In genomic region chr22:20979243-20979809, GRCh38 we compare ENCODE assay signal across 8 cellular contexts. TPM values are rescaled to one million over a fixed set of nuclear protein-coding genes. Genes with fewer than 3 reads are reported as not detected.
DNase-seq lines count a peak whose midpoint lies in the region; ATAC-seq, FAIRE-seq and TF ChIP-seq lines count a peak whose summit lies in the region.

No MANE protein-coding gene starts in this region.

- peak; percentile 75 for ATAC-seq in mucosa of descending colon
- no peak for ATAC-seq in HG02798 (IDR thresholded peaks at IDR 0.05; ENCODE audit: poor library complexity, unreplicated experiment)

- DNase-seq in GM12865 (ENCODE audit: low read depth) (peak; percentile 83), H1 (ENCODE audit: low read depth in 1 of 2, low spot score in 2 of 2) (peak; percentile 90 to 92), mucosa of descending colon (peak; percentile 86 to 90 (median 89)), cerebellum (ENCODE audit: low spot score) (no peak), A172 (ENCODE audit: low spot score) (no peak)
- peak; percentile 81 for DNase-seq in activated CD8-positive, alpha-beta memory T cell treated with anti-CD3 and anti-CD28 coated beads for 24 hours
- DNase-seq in stimulated activated CD8-positive, alpha-beta memory T cell treated with anti-CD3 and anti-CD28 coated beads, Interleukin-4, amount 100 ng/mL, for 48 hours = peak; percentile 77

- TF ChIP-seq RAD21 in H1 (IDR thresholded peaks at IDR 0.05 in 1 of 2, conservative IDR thresholded peaks at IDR 0.05 in 1 of 2; ENCODE audit: low read depth in 2 of 2, low read length in 2 of 2) = no peak

- peaks cover 0 to 14% (median 7%) of the 10 kb centered on the region in 4 experiments; a peak in 5 of 7 replicates for H3K27me3 ChIP-seq in H1 (replicated peaks in 1 of 4; ENCODE audit: control insufficient read depth in 3 of 4, extremely low read depth in 1 of 4, insufficient read depth in 3 of 4, low read length in 3 of 4)

- no peaks in the 10 kb centered on the region for H3K79me1 ChIP-seq in H1 (ENCODE audit: low read depth, low read length)

- H4K20me1 ChIP-seq in H1 (replicated peaks in 1 of 2; ENCODE audit: control insufficient read depth in 1 of 2, insufficient read depth in 2 of 2, low read length in 2 of 2) = peaks cover 0 to 1% of the 10 kb centered on the region in 2 experiments

- peak in 1 of 2 experiments; percentile 24; a peak in 1 of 3 replicates for TF ChIP-seq POLR2A in H1 (IDR thresholded peaks at IDR 0.05; ENCODE audit: control extremely low read depth in 1 of 2, low read depth in 2 of 2, low read length in 2 of 2)

- peak overlapping the region; percentile 98 for H4K8ac ChIP-seq in H1 (ENCODE audit: extremely low read depth, insufficient read depth, low read length)

- H2BK120ac ChIP-seq in H1 (replicated peaks; ENCODE audit: low read depth, low read length) = no peak overlapping the region

- H2BK15ac ChIP-seq in H1 (ENCODE audit: low read length) = peak overlapping the region; percentile 100

- no peaks in the 10 kb centered on the region for H3K79me2 ChIP-seq in H1 (ENCODE audit: control insufficient read depth in 1 of 2, insufficient read depth in 2 of 2, low read length in 2 of 2)

- no peak overlapping the region for H2AK5ac ChIP-seq in H1 (ENCODE audit: low read depth, low read length)

- peak; percentile 28 for FAIRE-seq in H1 (lab: Jason Lieb, UNC)

- POLR2A ChIA-PET in H1 (lab: Charles Lee; ENCODE audit: partially characterized antibody) = interaction anchor here (0.7 to 4.6 kb wide), 7 partner anchors 9 to 23 kb away, joined by 4 to 45 read pairs (median 4); partner anchors contain the start of genes AIFM3 and THAP7

- H2BK5ac ChIP-seq in H1 (ENCODE audit: low read depth, low read length) = peak overlapping the region; percentile 93

- H3K56ac ChIP-seq in H1 (replicated peaks; ENCODE audit: insufficient read length, low read depth, low read length) = peak overlapping the region; percentile 37

- 12% methylated on average over 25 of the region's 39 CpGs; no CpG with 5 or more reads in 1 of the 2 experiments for WGBS in H1 (ENCODE audit: extremely low coverage in 1 of 2, insufficient coverage in 1 of 2, insufficient read length in 1 of 2, insufficient replicate concordance in 2 of 2, low coverage in 1 of 2, low lambda C conversion rate in 2 of 2, missing lambda C conversion rate in 1 of 2), 2 experiments

- peaks cover 11 to 17% of the 10 kb centered on the region in 2 experiments for H3K9me3 ChIP-seq in H1 (ENCODE audit: insufficient read depth in 2 of 2, low read depth in 1 of 2, low read length in 1 of 2)
- peaks cover 5% of the 10 kb centered on the region for H3K9me3 ChIP-seq in mucosa of descending colon

- intact Hi-C loops in mucosa of descending colon (cut with DNase I, micrococcal nuclease) = no loop called here

- TF ChIP-seq CTCF in GM12865 (IDR thresholded peaks at IDR 0.05; ENCODE audit: insufficient read depth, low read depth, low read length, missing control alignments) (no peak), H1 (IDR thresholded peaks at IDR 0.05; ENCODE audit: control extremely low read depth in 1 of 3, insufficient read depth in 1 of 3, low read depth in 1 of 3, low read length in 3 of 3) (no peak), mucosa of descending colon (IDR thresholded peaks at IDR 0.05) (no peak)

- peaks cover 8% of the 10 kb centered on the region for H3K23me2 ChIP-seq in H1 (ENCODE audit: low read depth, low read length)

- no peak overlapping the region for H3K23ac ChIP-seq in H1 (ENCODE audit: insufficient read length)

- H2AFZ ChIP-seq in H1 (ENCODE audit: low read length) = peak overlapping the region; percentile 98

- H3K9ac ChIP-seq in H1 (replicated peaks in 1 of 4; ENCODE audit: extremely low read depth in 1 of 4, low read depth in 3 of 4, low read length in 3 of 4) = peak overlapping the region in 3 of 4 experiments; percentile 12 to 56 (median 49); a peak in 4 of 7 replicates

- peak overlapping the region; percentile 63 to 65 for H3K4me2 ChIP-seq in H1 (ENCODE audit: insufficient read depth in 1 of 2, low read depth in 2 of 2, low read length in 2 of 2)

- H3K4ac ChIP-seq in H1 (replicated peaks; ENCODE audit: insufficient read length, low read depth, low read length) = no peak overlapping the region

- H2BK12ac ChIP-seq in H1 (ENCODE audit: low read depth, low read length) = peak overlapping the region; percentile 96; the same call in 1 of the 2 replicates

- H3K4me1 ChIP-seq in H1 (replicated peaks in 1 of 4; ENCODE audit: control insufficient read depth in 3 of 4, insufficient read depth in 4 of 4, low read length in 3 of 4) = peaks cover 5 to 25% (median 8%) of the 10 kb centered on the region in 4 experiments; a peak in 6 of 7 replicates
- H3K4me1 ChIP-seq in mucosa of descending colon (ENCODE audit: low read depth) = peaks cover 27% of the 10 kb centered on the region

- H3K36me3 ChIP-seq in H1 (ENCODE audit: control insufficient read depth in 2 of 4, insufficient read depth in 4 of 4, low read length in 3 of 4) = no peaks in the 10 kb centered on the region
- H3K36me3 ChIP-seq in mucosa of descending colon (ENCODE audit: low read depth) = no peaks in the 10 kb centered on the region

- TF ChIP-seq EP300 in H1 (IDR thresholded peaks at IDR 0.05; ENCODE audit: borderline replicate concordance in 1 of 2, low read depth in 2 of 2, low read length in 2 of 2) = no peak

- H2BK20ac ChIP-seq in H1 (ENCODE audit: low read length) = peak overlapping the region; percentile 93; the same call in 1 of the 2 replicates

- H3K18ac ChIP-seq in H1 (ENCODE audit: extremely low read depth, low read length) = peak overlapping the region; percentile 92

- no peak overlapping the region; the same call in 1 of the 2 replicates for H3K27ac ChIP-seq in H1 (ENCODE audit: low read depth, low read length)

- H4K91ac ChIP-seq in H1 (replicated peaks; ENCODE audit: insufficient read length, low read length) = peak overlapping the region; percentile 95

- CTCF ChIA-PET in H1 (lab: Charles Lee; ENCODE audit: partially characterized antibody) = interaction anchor here (1.1 to 2.5 kb wide), 2 partner anchors 10 to 19 kb away, joined by 3 to 10 read pairs; no protein-coding TSS in a partner anchor

- no peak overlapping the region for H3K14ac ChIP-seq in H1 (ENCODE audit: insufficient read length)

- no peak overlapping the region for H3K4me3 ChIP-seq in GM12865 (ENCODE audit: low read depth, low read length)
- peak overlapping the region; percentile 7 to 45 (median 16); a peak in 5 of 8 replicates for H3K4me3 ChIP-seq in H1 (ENCODE audit: extremely low read depth in 1 of 4, insufficient read depth in 2 of 4, low read depth in 3 of 4, low read length in 4 of 4)
- H3K4me3 ChIP-seq in mucosa of descending colon = no peak overlapping the region

- H4K5ac ChIP-seq in H1 (ENCODE audit: insufficient read length, low read depth, low read length) = peak overlapping the region; percentile 40

RNA-seq across cellular contexts. Expression of gene LZTR1, which starts 2.8 kb away (rescaled TPM):
- 29.8 and 31.0 TPM in 2 replicates for total RNA-seq in H1 (2021; fragmentation: NEBNext Ultra II Directional; extraction: Animal tissue kit (Norgen Biotek cat#: 25700))
- 22.3 and 32.4 TPM in 2 replicates for polyA plus RNA-seq in H1 (2011; rRNA removed)
- 24.8 TPM for polyA plus RNA-seq in H1 (2011; cell fraction: cytosol; rRNA removed)
- 124 TPM for polyA plus RNA-seq in H1 (2011; cell fraction: nucleus; rRNA removed)
- polyA plus RNA-seq in H1 (2012, experiment 1 of 2) = 19.9 to 28.5 TPM (median 23.0 TPM) in 4 replicates
- 16.9 TPM for polyA plus RNA-seq in H1 (2012, experiment 2 of 2)
- polyA plus RNA-seq in H1 (2013, experiment 1 of 2) = 12.5 TPM
- 12.5 TPM for polyA plus RNA-seq in H1 (2013, experiment 2 of 2)
- polyA minus RNA-seq in H1 (2011; rRNA and poly(A)+ RNA removed) = 23.5 and 30.5 TPM in 2 replicates
- 10.6 TPM for polyA minus RNA-seq in H1 (2011; cell fraction: cytosol; rRNA and poly(A)+ RNA removed)
- polyA minus RNA-seq in H1 (2011; cell fraction: nucleus; rRNA and poly(A)+ RNA removed) = 63.0 TPM
- 10 to 100 TPM; 42.9 to 71.3 (median 43.6) TPM for total RNA-seq in mucosa of descending colon
- total RNA-seq in cerebellum = 58.8 TPM
- 18.9 and 21.9 TPM in 2 replicates for total RNA-seq in A172 (2014; rRNA removed; shearing (Covaris generic))

RNA-seq across cellular contexts. Expression of gene AIFM3, which starts 12.3 kb away (rescaled TPM):
- 0.86 and 1.4 TPM in 2 replicates for total RNA-seq in H1 (2021; fragmentation: NEBNext Ultra II Directional; extraction: Animal tissue kit (Norgen Biotek cat#: 25700))
- polyA plus RNA-seq in H1 (2011; rRNA removed) = 1.4 and 2.1 TPM in 2 replicates
- polyA plus RNA-seq in H1 (2011; cell fraction: cytosol; rRNA removed) = 1.7 TPM
- 10.3 TPM for polyA plus RNA-seq in H1 (2011; cell fraction: nucleus; rRNA removed)
- 1.0 to 2.8 TPM (median 2.2 TPM) in 4 replicates for polyA plus RNA-seq in H1 (2012, experiment 1 of 2)
- 0.83 TPM for polyA plus RNA-seq in H1 (2012, experiment 2 of 2)
- 0.43 TPM for polyA plus RNA-seq in H1 (2013, experiment 1 of 2)
- polyA plus RNA-seq in H1 (2013, experiment 2 of 2) = 0.37 TPM
- 0.66 and 1.0 TPM in 2 replicates for polyA minus RNA-seq in H1 (2011; rRNA and poly(A)+ RNA removed)
- not detected for polyA minus RNA-seq in H1 (2011; cell fraction: cytosol; rRNA and poly(A)+ RNA removed)
- polyA minus RNA-seq in H1 (2011; cell fraction: nucleus; rRNA and poly(A)+ RNA removed) = 3.4 TPM
- 100 to 1,000 TPM in 2 of 3 donors, 10 to 100 TPM in 1; 73.1 to 239 (median 181) TPM for total RNA-seq in mucosa of descending colon
- total RNA-seq in cerebellum = 6.4 TPM
- 1.4 TPM in 1 of 2 replicates, not detected in the other for total RNA-seq in A172 (2014; rRNA removed; shearing (Covaris generic))

RNA-seq across cellular contexts. Expression of gene THAP7, which starts 22.6 kb away (rescaled TPM):
- total RNA-seq in H1 (2021; fragmentation: NEBNext Ultra II Directional; extraction: Animal tissue kit (Norgen Biotek cat#: 25700)) = 16.2 and 16.9 TPM in 2 replicates
- polyA plus RNA-seq in H1 (2011; rRNA removed) = 32.5 and 40.1 TPM in 2 replicates
- 32.0 TPM for polyA plus RNA-seq in H1 (2011; cell fraction: cytosol; rRNA removed)
- polyA plus RNA-seq in H1 (2011; cell fraction: nucleus; rRNA removed) = 35.8 TPM
- polyA plus RNA-seq in H1 (2012, experiment 1 of 2) = 8.4 to 24.4 TPM (median 15.6 TPM) in 4 replicates
- 16.3 TPM for polyA plus RNA-seq in H1 (2012, experiment 2 of 2)
- 21.9 TPM for polyA plus RNA-seq in H1 (2013, experiment 1 of 2)
- polyA plus RNA-seq in H1 (2013, experiment 2 of 2) = 20.4 TPM
- 11.5 and 14.1 TPM in 2 replicates for polyA minus RNA-seq in H1 (2011; rRNA and poly(A)+ RNA removed)
- polyA minus RNA-seq in H1 (2011; cell fraction: cytosol; rRNA and poly(A)+ RNA removed) = 8.6 TPM
- polyA minus RNA-seq in H1 (2011; cell fraction: nucleus; rRNA and poly(A)+ RNA removed) = 40.2 TPM
- 10 to 100 TPM; 16.8 to 27.8 (median 19.8) TPM for total RNA-seq in mucosa of descending colon
- total RNA-seq in cerebellum = 14.3 TPM
- total RNA-seq in A172 (2014; rRNA removed; shearing (Covaris generic)) = 46.9 and 49.0 TPM in 2 replicates

RNA-seq across cellular contexts. Expression of gene P2RX6, which starts 35.6 kb away (rescaled TPM):
- not detected in 2 replicates for total RNA-seq in H1 (2021; fragmentation: NEBNext Ultra II Directional; extraction: Animal tissue kit (Norgen Biotek cat#: 25700))
- 0.09 and 0.16 TPM in 2 replicates for polyA plus RNA-seq in H1 (2011; rRNA removed)
- 0.23 TPM for polyA plus RNA-seq in H1 (2011; cell fraction: cytosol; rRNA removed)
- 1.5 TPM for polyA plus RNA-seq in H1 (2011; cell fraction: nucleus; rRNA removed)
- 0.11 to 0.25 TPM (median 0.20 TPM) in 4 replicates for polyA plus RNA-seq in H1 (2012, experiment 1 of 2)
- 0.05 TPM for polyA plus RNA-seq in H1 (2012, experiment 2 of 2)
- polyA plus RNA-seq in H1 (2013, experiment 1 of 2) = 0.10 TPM
- polyA plus RNA-seq in H1 (2013, experiment 2 of 2) = 0.09 TPM
- 0.19 and 0.49 TPM in 2 replicates for polyA minus RNA-seq in H1 (2011; rRNA and poly(A)+ RNA removed)
- polyA minus RNA-seq in H1 (2011; cell fraction: cytosol; rRNA and poly(A)+ RNA removed) = not detected
- polyA minus RNA-seq in H1 (2011; cell fraction: nucleus; rRNA and poly(A)+ RNA removed) = not detected
- total RNA-seq in mucosa of descending colon (1 to 10 TPM; 1.4 to 1.6 (median 1.4) TPM), cerebellum (0.36 TPM)
- total RNA-seq in A172 (2014; rRNA removed; shearing (Covaris generic)) = 2.8 and 3.5 TPM in 2 replicates

RNA-seq across cellular contexts. Expression of gene SLC7A4, which starts 53.0 kb away (rescaled TPM):
- 0.27 TPM in 1 of 2 replicates, not detected in the other for total RNA-seq in H1 (2021; fragmentation: NEBNext Ultra II Directional; extraction: Animal tissue kit (Norgen Biotek cat#: 25700))
- polyA plus RNA-seq in H1 (2011; rRNA removed) = 0.88 and 0.92 TPM in 2 replicates
- 0.25 TPM for polyA plus RNA-seq in H1 (2011; cell fraction: cytosol; rRNA removed)
- polyA plus RNA-seq in H1 (2011; cell fraction: nucleus; rRNA removed) = 0.40 TPM
- 0.15 to 0.61 TPM (median 0.48 TPM) in 4 replicates for polyA plus RNA-seq in H1 (2012, experiment 1 of 2)
- 0.38 TPM for polyA plus RNA-seq in H1 (2012, experiment 2 of 2)
- 0.41 TPM for polyA plus RNA-seq in H1 (2013, experiment 1 of 2)
- polyA plus RNA-seq in H1 (2013, experiment 2 of 2) = 0.39 TPM
- polyA minus RNA-seq in H1 (2011; rRNA and poly(A)+ RNA removed) = 0.32 and 0.66 TPM in 2 replicates
- not detected for polyA minus RNA-seq in H1 (2011; cell fraction: cytosol; rRNA and poly(A)+ RNA removed)
- 1.2 TPM for polyA minus RNA-seq in H1 (2011; cell fraction: nucleus; rRNA and poly(A)+ RNA removed)
- total RNA-seq in mucosa of descending colon (1 to 10 TPM; 1.4 to 4.0 (median 2.4) TPM), cerebellum (2.0 TPM)
- not detected in 2 replicates for total RNA-seq in A172 (2014; rRNA removed; shearing (Covaris generic))

Comparison
In these comparisons a context has a peak if more than half of its experiments do, and no peak if none do; other contexts are left out.
1. DNase-seq: peak in GM12865 (single experiment), activated CD8-positive, alpha-beta memory T cell treated with anti-CD3 and anti-CD28 coated beads for 24 hours (single experiment), H1 (2 of 2), mucosa of descending colon (3 of 3) and stimulated activated CD8-positive, alpha-beta memory T cell treated with anti-CD3 and anti-CD28 coated beads, Interleukin-4, amount 100 ng/mL, for 48 hours (single experiment); none in cerebellum (single experiment) and A172 (single experiment).
2. H3K4me3 ChIP-seq: peak in H1 (4 of 4); none in GM12865 (single experiment) and mucosa of descending colon (single experiment).
3. RNA of gene AIFM3, which starts 12.3 kb away (total RNA-seq): 73.1 to 239 TPM in mucosa of descending colon; 6.4 TPM in cerebellum (single experiment), 1.4 TPM in A172 and 0.86 to 1.4 TPM in H1; every median in the first group is over 10 times any median in the second.